17 cellular contexts compared by ENCODE assay signal in genomic region chr5:11851402-11851801, GRCh38. TPM values are rescaled to one million over a fixed set of nuclear protein-coding genes. Genes with fewer than 3 reads are reported as not detected.
A peak's percentile ranks its signal among the peaks of the same experiment; 100 is the strongest.
DNase-seq lines count a peak whose midpoint lies in the region; ATAC-seq, FAIRE-seq and TF ChIP-seq lines count a peak whose summit lies in the region.
"Had no signal": no experiment of that assay in that cellular context is flagged by ENCODE, and none has a peak within 500 bp of the region (broad histone marks: within the 10 kb centered on the region; RNA-seq: fewer than 3 reads in every experiment).

No MANE protein-coding gene starts in this region.

- no peak overlapping the region for H3K4ac ChIP-seq in H1 (replicated peaks; ENCODE audit: insufficient read length, low read depth, low read length)

- H4K5ac ChIP-seq in H1 (ENCODE audit: insufficient read length, low read depth, low read length), result no peak overlapping the region

- no peak overlapping the region for H4K8ac ChIP-seq in H1 (ENCODE audit: extremely low read depth, insufficient read depth, low read length)

- no peaks in the 10 kb centered on the region for H3K23me2 ChIP-seq in H1 (ENCODE audit: low read depth, low read length)

- H3K36me3 Mint-ChIP-seq in activated T-helper 17 cell treated with anti-CD3 and anti-CD28 coated beads, Interleukin-2, amount 50 U/mL, for 72 hours (ENCODE audit: low read depth), result no peaks in the 10 kb centered on the region
- H3K36me3 Mint-ChIP-seq: T-cell had no signal

- FAIRE-seq in H1 (lab: Jason Lieb, UNC), result no peak

- no peak overlapping the region for H3K23ac ChIP-seq in H1 (ENCODE audit: insufficient read length)

- DNase-seq in A172 (ENCODE audit: low spot score), result peak; percentile 38
- DNase-seq in NCI-H446 treated with DMSO at 0.1 percent for 48 hours (lab: John Stamatoyannopoulos, UW), result peak; percentile 73
- no peak for DNase-seq in H1 (ENCODE audit: low read depth in 1 of 2, low spot score in 2 of 2)
- DNase-seq in middle frontal gyrus (ENCODE audit: extremely low spot score, low spot score), result peak; percentile 12
- DNase-seq in AG08395 (ENCODE audit: low spot score), result no peak
- DNase-seq in stimulated activated CD4-positive, alpha-beta T cell treated with anti-CD3 and anti-CD28 coated beads, Interleukin-4, amount 100 ng/mL, for 24 hours, result no peak
- DNase-seq: activated CD4-positive, CD25-positive, alpha-beta regulatory T cell; activated naive CD4-positive, alpha-beta T cell treated with Interleukin-2 at 50 U/mL for 16 hours; CD4-positive, alpha-beta T cell; H7; NCI-H2081; Peyer's patch; T-cell; upper lobe of left lung had no signal

- H3K9me3 ChIP-seq in H1 (ENCODE audit: insufficient read depth in 2 of 2, low read depth in 1 of 2, low read length in 1 of 2), result no peaks in the 10 kb centered on the region
- H3K9me3 ChIP-seq: Peyer's patch, upper lobe of left lung had no signal

- H3K79me1 ChIP-seq in H1 (ENCODE audit: low read depth, low read length), result no peaks in the 10 kb centered on the region

- no peaks in the 10 kb centered on the region for H3K27me3 Mint-ChIP-seq in activated T-helper 17 cell treated with anti-CD3 and anti-CD28 coated beads, Interleukin-2, amount 50 U/mL, for 72 hours
- H3K27me3 Mint-ChIP-seq: CD4-positive, alpha-beta T cell; T-cell had no signal

- TF ChIP-seq RAD21 in H1 (IDR thresholded peaks at IDR 0.05 in 1 of 2, conservative IDR thresholded peaks at IDR 0.05 in 1 of 2; ENCODE audit: low read depth in 2 of 2, low read length in 2 of 2), result no peak

- no peak for ATAC-seq in activated T-helper 17 cell treated with anti-CD3 and anti-CD28 coated beads, Interleukin-2, amount 50 U/mL, for 72 hours (replicated peaks)
- no peak for ATAC-seq in GM19452 (IDR thresholded peaks at IDR 0.05; ENCODE audit: unreplicated experiment)
- ATAC-seq: T-cell had no signal

- H3K27ac ChIP-seq in H1 (ENCODE audit: low read depth, low read length), result no peak overlapping the region
- H3K27ac ChIP-seq: Peyer's patch, upper lobe of left lung had no signal

- 0 out of 2 replicates have a peak overlapping the region, but pooled peaks have one; percentile 55 for H2BK12ac ChIP-seq in H1 (ENCODE audit: low read depth, low read length)

- H3K9ac ChIP-seq in H1 (replicated peaks in 1 of 4; ENCODE audit: extremely low read depth in 1 of 4, low read depth in 3 of 4, low read length in 3 of 4), result no peak overlapping the region

- H3K9me3 Mint-ChIP-seq in activated T-helper 17 cell treated with anti-CD3 and anti-CD28 coated beads, Interleukin-2, amount 50 U/mL, for 72 hours, result peaks cover 15% of the 10 kb centered on the region

- WGBS in H1 (ENCODE audit: extremely low coverage in 1 of 2, insufficient coverage in 1 of 2, insufficient read length in 1 of 2, insufficient replicate concordance in 2 of 2, low coverage in 1 of 2, low lambda C conversion rate in 2 of 2, missing lambda C conversion rate in 1 of 2), 2 experiments, result 82% methylated on average over 2 of the region's 2 CpGs; no CpG with 5 or more reads in 1 of the 2 experiments

- H3K4me3 Mint-ChIP-seq in activated T-helper 17 cell treated with anti-CD3 and anti-CD28 coated beads, Interleukin-2, amount 50 U/mL, for 72 hours, result no peak overlapping the region
- H3K4me3 Mint-ChIP-seq: CD4-positive, alpha-beta T cell; T-cell had no signal

- H2BK5ac ChIP-seq in H1 (ENCODE audit: low read depth, low read length), result no peak overlapping the region

- H3K27me3 ChIP-seq in H1 (replicated peaks in 1 of 4; ENCODE audit: control insufficient read depth in 3 of 4, extremely low read depth in 1 of 4, insufficient read depth in 3 of 4, low read length in 3 of 4), result no peaks in the 10 kb centered on the region
- H3K27me3 ChIP-seq: dorsolateral prefrontal cortex, Peyer's patch, upper lobe of left lung had no signal

- H4K91ac ChIP-seq in H1 (replicated peaks; ENCODE audit: insufficient read length, low read length), result no peak overlapping the region

- no peak for TF ChIP-seq POLR2A in H1 (IDR thresholded peaks at IDR 0.05; ENCODE audit: control extremely low read depth in 1 of 2, low read depth in 2 of 2, low read length in 2 of 2)

- no peak overlapping the region for H3K4me3 ChIP-seq in H1 (ENCODE audit: extremely low read depth in 1 of 4, insufficient read depth in 2 of 4, low read depth in 3 of 4, low read length in 4 of 4)
- H3K4me3 ChIP-seq: dorsolateral prefrontal cortex, Peyer's patch, upper lobe of left lung had no signal

- H3K56ac ChIP-seq in H1 (replicated peaks; ENCODE audit: insufficient read length, low read depth, low read length), result no peak overlapping the region

- no peak for TF ChIP-seq EP300 in H1 (IDR thresholded peaks at IDR 0.05; ENCODE audit: borderline replicate concordance in 1 of 2, low read depth in 2 of 2, low read length in 2 of 2)

- H2BK20ac ChIP-seq in H1 (ENCODE audit: low read length), result no peak overlapping the region

- H3K4me2 ChIP-seq in H1 (ENCODE audit: insufficient read depth in 1 of 2, low read depth in 2 of 2, low read length in 2 of 2), result 0 out of 4 replicates have a peak overlapping the region, but pooled peaks of 1 of the 2 experiments have one; percentile 2

- no peak overlapping the region for H2BK120ac ChIP-seq in H1 (replicated peaks; ENCODE audit: low read depth, low read length)

- H3K36me3 ChIP-seq in H1 (ENCODE audit: control insufficient read depth in 2 of 4, insufficient read depth in 4 of 4, low read length in 3 of 4), result no peaks in the 10 kb centered on the region
- H3K36me3 ChIP-seq: Peyer's patch, upper lobe of left lung had no signal

- POLR2A ChIA-PET in H1 (lab: Charles Lee; ENCODE audit: partially characterized antibody), result no interaction called here

- H3K27ac Mint-ChIP-seq in activated T-helper 17 cell treated with anti-CD3 and anti-CD28 coated beads, Interleukin-2, amount 50 U/mL, for 72 hours, result no peak overlapping the region
- H3K27ac Mint-ChIP-seq: CD4-positive, alpha-beta T cell; T-cell had no signal

- no peak overlapping the region for H2AFZ ChIP-seq in H1 (ENCODE audit: low read length)

- no peak for TF ChIP-seq CTCF in H1 (IDR thresholded peaks at IDR 0.05; ENCODE audit: control extremely low read depth in 1 of 3, insufficient read depth in 1 of 3, low read depth in 1 of 3, low read length in 3 of 3)

- H2AK5ac ChIP-seq in H1 (ENCODE audit: low read depth, low read length), result no peak overlapping the region

- CTCF ChIA-PET in H1 (lab: Charles Lee; ENCODE audit: partially characterized antibody), result interaction anchor here (1.6 kb wide), 1 partner anchor 21 kb away, joined by 3 read pairs; no protein-coding TSS in a partner anchor

- H2BK15ac ChIP-seq in H1 (ENCODE audit: low read length), result no peak overlapping the region

- H3K79me2 ChIP-seq in H1 (ENCODE audit: control insufficient read depth in 1 of 2, insufficient read depth in 2 of 2, low read length in 2 of 2), result no peaks in the 10 kb centered on the region

- no peak overlapping the region for H3K18ac ChIP-seq in H1 (ENCODE audit: extremely low read depth, low read length)

- peaks cover 0 to 6% (median 3%) of the 10 kb centered on the region in 4 experiments; a peak in 2 of 7 replicates for H3K4me1 ChIP-seq in H1 (replicated peaks in 1 of 4; ENCODE audit: control insufficient read depth in 3 of 4, insufficient read depth in 4 of 4, low read length in 3 of 4)
- H3K4me1 ChIP-seq: Peyer's patch, upper lobe of left lung had no signal

- H3K14ac ChIP-seq in H1 (ENCODE audit: insufficient read length), result no peak overlapping the region

- H3K4me1 Mint-ChIP-seq in activated T-helper 17 cell treated with anti-CD3 and anti-CD28 coated beads, Interleukin-2, amount 50 U/mL, for 72 hours, result no peaks in the 10 kb centered on the region
- H3K4me1 Mint-ChIP-seq: T-cell had no signal

- H4K20me1 ChIP-seq in H1 (replicated peaks in 1 of 2; ENCODE audit: control insufficient read depth in 1 of 2, insufficient read depth in 2 of 2, low read length in 2 of 2), result no peaks in the 10 kb centered on the region

TF ChIP-seq in H1, 55 proteins besides CTCF, POLR2A, EP300 and RAD21:
- no peak for TF ChIP-seq BACH1 (IDR thresholded peaks at IDR 0.05; ENCODE audit: low read length)
- TF ChIP-seq BRCA1 (IDR thresholded peaks at IDR 0.05; ENCODE audit: low read depth, low read length), result no peak
- no peak for TF ChIP-seq CHD1 (IDR thresholded peaks at IDR 0.05; ENCODE audit: low read depth, low read length)

RNA-seq across cellular contexts. Expression of gene CTNND2, which starts 52.8 kb away (rescaled TPM):
- total RNA-seq in A172 (2014; rRNA removed; shearing (Covaris generic)), result not detected in 2 replicates
- total RNA-seq in H1 (2021; fragmentation: NEBNext Ultra II Directional; extraction: Animal tissue kit (Norgen Biotek cat#: 25700)), result 13.8 and 14.2 TPM in 2 replicates
- 7.4 and 9.8 TPM in 2 replicates for polyA plus RNA-seq in H1 (2011; rRNA removed)
- polyA plus RNA-seq in H1 (2011; cell fraction: cytosol; rRNA removed), result 5.1 TPM
- polyA plus RNA-seq in H1 (2011; cell fraction: nucleus; rRNA removed), result 14.5 TPM
- 7.3 to 9.7 TPM (median 8.4 TPM) in 4 replicates for polyA plus RNA-seq in H1 (2012, experiment 1 of 2)
- polyA plus RNA-seq in H1 (2012, experiment 2 of 2), result 3.4 TPM
- polyA plus RNA-seq in H1 (2013, experiment 1 of 2), result 3.7 TPM
- 3.7 TPM for polyA plus RNA-seq in H1 (2013, experiment 2 of 2)
- 10.9 and 19.7 TPM in 2 replicates for polyA minus RNA-seq in H1 (2011; rRNA and poly(A)+ RNA removed)
- 11.4 TPM for polyA minus RNA-seq in H1 (2011; cell fraction: cytosol; rRNA and poly(A)+ RNA removed)
- 45.4 TPM for polyA minus RNA-seq in H1 (2011; cell fraction: nucleus; rRNA and poly(A)+ RNA removed)
- under 1 TPM; 0.21 to 0.39 TPM for total RNA-seq in activated T-helper 17 cell treated with anti-CD3 and anti-CD28 coated beads, Interleukin-2, amount 50 U/mL, for 72 hours

Comparison
In these comparisons a context has a peak if more than half of its experiments do, and no peak if none do; other contexts are left out.
1. DNase-seq: peak in A172 (single experiment), NCI-H446 treated with DMSO at 0.1 percent for 48 hours (single experiment) and middle frontal gyrus (single experiment); none in H1 (0 of 2), AG08395 (single experiment) and stimulated activated CD4-positive, alpha-beta T cell treated with anti-CD3 and anti-CD28 coated beads, Interleukin-4, amount 100 ng/mL, for 24 hours (single experiment).
2. RNA of gene CTNND2, which starts 52.8 kb away (total RNA-seq): 13.8 to 14.2 TPM in H1; 0.21 to 0.39 TPM in activated T-helper 17 cell treated with anti-CD3 and anti-CD28 coated beads, Interleukin-2, amount 50 U/mL, for 72 hours and not detected in A172; every median in the first group is over 10 times any median in the second.